In the genomic region with DNA sequence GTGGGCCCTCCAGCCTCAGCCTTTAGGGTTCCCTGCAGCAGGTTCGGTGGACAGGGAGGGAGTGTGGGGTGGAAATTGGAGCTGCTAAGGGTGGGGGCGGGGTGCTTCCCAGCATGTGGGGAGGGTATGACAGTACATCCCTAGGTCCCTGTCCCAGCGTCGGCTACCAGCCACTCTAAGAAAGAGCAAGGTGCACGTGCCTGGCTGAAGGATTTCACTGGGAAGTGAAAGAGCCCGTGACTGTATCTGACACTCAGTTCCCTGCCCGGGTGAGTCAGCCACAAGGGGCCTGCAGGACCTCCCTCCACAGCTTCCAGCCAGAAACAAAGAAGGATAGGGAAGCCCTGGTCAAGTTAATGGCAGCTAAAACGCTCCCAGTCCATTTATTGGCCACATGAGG, we compare ENCODE assay signal across 28 cellular contexts. TPM values are rescaled to one million over a fixed set of nuclear protein-coding genes. Genes with fewer than 3 reads are reported as not detected.
A peak's percentile ranks its signal among the peaks of the same experiment; 100 is the strongest.
DNase-seq lines count a peak whose midpoint lies in the region; ATAC-seq and TF ChIP-seq lines count a peak whose summit lies in the region.
"Had no signal": no experiment of that assay in that cellular context is flagged by ENCODE, and none has a peak within 500 bp of the region (broad histone marks: within the 10 kb centered on the region; RNA-seq: fewer than 3 reads in every experiment).

No MANE protein-coding gene starts in this region.

- H3K9me3 ChIP-seq in neural progenitor cell (ENCODE audit: low read depth) (no peaks in the 10 kb centered on the region), esophagus muscularis mucosa (no peaks in the 10 kb centered on the region)
- H3K9me3 ChIP-seq: uterus had no signal

- ATAC-seq in GM19397 (IDR thresholded peaks at IDR 0.05; ENCODE audit: unreplicated experiment), result no peak
- ATAC-seq: naive thymus-derived CD4-positive, alpha-beta T cell; PC-3; sciatic nerve had no signal

- H3K4me1 ChIP-seq in neural progenitor cell, result no peaks in the 10 kb centered on the region
- H3K4me1 ChIP-seq in esophagus muscularis mucosa, result peaks cover 7 to 22% (median 12%) of the 10 kb centered on the region in 4 donors
- H3K4me1 ChIP-seq: parathyroid adenoma, uterus had no signal

- peaks cover 2% of the 10 kb centered on the region for H4K20me1 ChIP-seq in neural progenitor cell (ENCODE audit: low read depth)

- H3F3A ChIP-seq in neural progenitor cell (ENCODE audit: low read depth), result peaks cover 11% of the 10 kb centered on the region

- peak overlapping the region; percentile 24 for H3K27ac Mint-ChIP-seq in neural progenitor cell
- H3K27ac Mint-ChIP-seq: activated naive CD4-positive, alpha-beta T cell treated with anti-CD3 and anti-CD28 coated beads, Interleukin-2, amount 10 ng/mL, durations not matched to agents 7 days and 5 days; CD4-positive, alpha-beta T cell; naive thymus-derived CD4-positive, alpha-beta T cell had no signal

- H3K27me3 ChIP-seq in neural progenitor cell, result no peaks in the 10 kb centered on the region
- no peaks in the 10 kb centered on the region for H3K27me3 ChIP-seq in esophagus muscularis mucosa
- H3K27me3 ChIP-seq: uterus had no signal

- H3K4me1 Mint-ChIP-seq in neural progenitor cell, result peaks cover 6% of the 10 kb centered on the region

- H3K9me3 Mint-ChIP-seq in neural progenitor cell, result no peaks in the 10 kb centered on the region
- H3K9me3 Mint-ChIP-seq: activated naive CD4-positive, alpha-beta T cell treated with anti-CD3 and anti-CD28 coated beads, Interleukin-2, amount 10 ng/mL, durations not matched to agents 7 days and 5 days; CD4-positive, alpha-beta T cell; naive thymus-derived CD4-positive, alpha-beta T cell had no signal

- H3K4me3 ChIP-seq in neural progenitor cell (no peak overlapping the region), esophagus muscularis mucosa (no peak overlapping the region)
- H3K4me3 ChIP-seq: uterus had no signal

- H3K36me3 Mint-ChIP-seq in neural progenitor cell, result peaks cover 15% of the 10 kb centered on the region

- WGBS in esophagus muscularis mucosa, result 59% methylated on average over 7 of the region's 8 CpGs

- H2AFZ ChIP-seq in neural progenitor cell (replicated peaks), result no peak overlapping the region
- H2AFZ ChIP-seq: parathyroid adenoma had no signal

- intact Hi-C loops in esophagus muscularis mucosa (cut with DNase I), result no loop called here
- intact Hi-C loops in posterior vena cava (cut with DNase I), result no loop called here

- no peak for TF ChIP-seq POLR2A in esophagus muscularis mucosa (IDR thresholded peaks at IDR 0.05; ENCODE audit: low read depth)

- no peak overlapping the region for H3K9ac ChIP-seq in neural progenitor cell
- H3K9ac ChIP-seq: parathyroid adenoma had no signal

- H3K27me3 Mint-ChIP-seq in neural progenitor cell (ENCODE audit: insufficient read depth, low read depth), result peaks cover 3% of the 10 kb centered on the region
- H3K27me3 Mint-ChIP-seq: activated naive CD4-positive, alpha-beta T cell treated with anti-CD3 and anti-CD28 coated beads, Interleukin-2, amount 10 ng/mL, durations not matched to agents 7 days and 5 days; CD4-positive, alpha-beta T cell; naive thymus-derived CD4-positive, alpha-beta T cell had no signal

- no peak overlapping the region for H3K4me2 ChIP-seq in neural progenitor cell

- peak; percentile 25 for DNase-seq in EH (ENCODE audit: low read depth)
- DNase-seq in MV-4-11 (lab: John Stamatoyannopoulos, UW), result peak; percentile 83
- peak; percentile 25 for DNase-seq in dermis blood vessel endothelial cell
- DNase-seq in neural progenitor cell (ENCODE audit: low spot score), result no peak
- DNase-seq in esophagus muscularis mucosa (ENCODE audit: extremely low spot score), result no peak
- no peak for DNase-seq in GOT3 (lab: John Stamatoyannopoulos, UW)
- DNase-seq in posterior vena cava (ENCODE audit: low spot score), result no peak
- DNase-seq: activated CD4-positive, alpha-beta T cell treated with anti-CD3 and anti-CD28 coated beads for 4 hours; activated naive CD4-positive, alpha-beta T cell treated with anti-CD3 and anti-CD28 coated beads, Interleukin-2, amount 10 ng/mL, durations not matched to agents 7 days and 5 days; activated T-cell treated with anti-CD3 and anti-CD28 coated beads, Interleukin-2, amount 50 U/mL, for 48 hours; CD4-positive, alpha-beta T cell; cerebellar nuclear complex; DMS 273 treated with DMSO at 0.1 percent for 48 hours; effector memory CD4-positive, alpha-beta T cell; GDM1; H9; head of caudate nucleus; Kasumi-1; naive thymus-derived CD4-positive, alpha-beta T cell; NCI-H1105 treated with DMSO at 0.1 percent for 48 hours; NCI-H2081 treated with DMSO at 0.1 percent for 48 hours; PC-3; SIG-M5; T-helper 1 cell; uterus had no signal

- H3K27ac ChIP-seq in neural progenitor cell (no peak overlapping the region), esophagus muscularis mucosa (replicated peaks in 1 of 4) (no peak overlapping the region)
- H3K27ac ChIP-seq: parathyroid adenoma, uterus had no signal

- H3K79me2 ChIP-seq in neural progenitor cell (ENCODE audit: low read depth), result peaks cover 16% of the 10 kb centered on the region
- H3K79me2 ChIP-seq: parathyroid adenoma had no signal

- TF ChIP-seq CTCF in neural progenitor cell (IDR thresholded peaks at IDR 0.05) (no peak), esophagus muscularis mucosa (IDR thresholded peaks at IDR 0.05) (no peak)

- no peak for TF ChIP-seq EP300 in esophagus muscularis mucosa (IDR thresholded peaks at IDR 0.05)

- H3K36me3 ChIP-seq in neural progenitor cell, result no peaks in the 10 kb centered on the region
- peaks cover 54 to 75% (median 74%) of the 10 kb centered on the region in 4 donors for H3K36me3 ChIP-seq in esophagus muscularis mucosa
- H3K36me3 ChIP-seq: uterus had no signal

- no peak overlapping the region for H3K4me3 Mint-ChIP-seq in neural progenitor cell
- H3K4me3 Mint-ChIP-seq: activated naive CD4-positive, alpha-beta T cell treated with anti-CD3 and anti-CD28 coated beads, Interleukin-2, amount 10 ng/mL, durations not matched to agents 7 days and 5 days; CD4-positive, alpha-beta T cell; H9; naive thymus-derived CD4-positive, alpha-beta T cell had no signal

RNA-seq across cellular contexts. Expression of gene SNRNP25, which starts 4.1 kb away (rescaled TPM):
- total RNA-seq in dermis blood vessel endothelial cell, result 17.9 and 25.9 TPM in 2 replicates
- total RNA-seq in neural progenitor cell (ENCODE audit: low replicate concordance), result 43.6 and 49.8 TPM in 2 replicates
- 10 to 100 TPM; 22.0 to 33.6 (median 25.7) TPM for total RNA-seq in esophagus muscularis mucosa
- 10 to 100 TPM; 11.2 to 11.6 TPM for total RNA-seq in posterior vena cava

RNA-seq across cellular contexts. Expression of gene POLR3K, which starts 4.3 kb away (rescaled TPM):
- total RNA-seq in dermis blood vessel endothelial cell, result 6.3 and 6.6 TPM in 2 replicates
- 9.2 and 11.0 TPM in 2 replicates for total RNA-seq in neural progenitor cell (ENCODE audit: low replicate concordance)
- total RNA-seq in esophagus muscularis mucosa, result 1 to 10 TPM; 3.3 to 3.8 (median 3.7) TPM
- 1 to 10 TPM; 7.4 to 7.9 TPM for total RNA-seq in posterior vena cava

RNA-seq across cellular contexts. Expression of gene RHBDF1, which starts 14.7 kb away (rescaled TPM):
- 30.1 and 32.1 TPM in 2 replicates for total RNA-seq in dermis blood vessel endothelial cell
- total RNA-seq in neural progenitor cell (ENCODE audit: low replicate concordance), result 11.0 and 24.4 TPM in 2 replicates
- 10 to 100 TPM; 26.7 to 43.0 (median 30.2) TPM for total RNA-seq in esophagus muscularis mucosa
- total RNA-seq in posterior vena cava, result 10 to 100 TPM; 39.5 to 39.7 TPM

RNA-seq across cellular contexts. Expression of gene MPG, which starts 20.3 kb away (rescaled TPM):
- 121 and 199 TPM in 2 replicates for total RNA-seq in dermis blood vessel endothelial cell
- total RNA-seq in neural progenitor cell (ENCODE audit: low replicate concordance), result 21.2 and 63.4 TPM in 2 replicates
- total RNA-seq in esophagus muscularis mucosa, result 100 to 1,000 TPM in 2 of 4 donors, 10 to 100 TPM in 2; 70.2 to 120 (median 106) TPM
- total RNA-seq in posterior vena cava, result 10 to 100 TPM; 42.2 to 45.6 TPM

Comparison
In these comparisons a context has a peak if more than half of its experiments do, and no peak if none do; other contexts are left out.
1. DNase-seq: peak in EH (single experiment), MV-4-11 (single experiment) and dermis blood vessel endothelial cell (single experiment); none in neural progenitor cell (single experiment), esophagus muscularis mucosa (single experiment), GOT3 (single experiment) and posterior vena cava (single experiment).